10 cellular contexts compared by ENCODE assay signal in genomic region chr2:182372661-182373060, GRCh38. TPM values are rescaled to one million over a fixed set of nuclear protein-coding genes. Genes with fewer than 3 reads are reported as not detected.
DNase-seq lines count a peak whose midpoint lies in the region; ATAC-seq, FAIRE-seq and TF ChIP-seq lines count a peak whose summit lies in the region.
"Had no signal": no experiment of that assay in that cellular context is flagged by ENCODE, and none has a peak within 500 bp of the region (broad histone marks: within the 10 kb centered on the region; RNA-seq: fewer than 3 reads in every experiment).

No MANE protein-coding gene starts in this region.

- peak; percentile 38 to 91 (median 80) for ATAC-seq in pancreas

- no peaks in the 10 kb centered on the region for H3K27me3 ChIP-seq in SJCRH30
- H3K27me3 ChIP-seq in pancreas: no peaks in the 10 kb centered on the region

- no peak overlapping the region for H3K4me3 ChIP-seq in AG10803 (ENCODE audit: low read length)
- no peak overlapping the region for H3K4me3 ChIP-seq in SJCRH30
- H3K4me3 ChIP-seq in fibroblast of villous mesenchyme (ENCODE audit: low read depth, low read length): no peak overlapping the region
- no peak overlapping the region for H3K4me3 ChIP-seq in pancreas

- H3K27ac ChIP-seq in SJCRH30 (peak overlapping the region; percentile 60), pancreas (peak overlapping the region in 2 of 4 donors; percentile 55 to 60)

- no peak for TF ChIP-seq CTCF in AG10803 (conservative IDR thresholded peaks at IDR 0.05; ENCODE audit: low read length)
- TF ChIP-seq CTCF in fibroblast of villous mesenchyme (IDR thresholded peaks at IDR 0.05; ENCODE audit: insufficient read depth, low read depth, low read length): no peak
- no peak for TF ChIP-seq CTCF in pancreas (IDR thresholded peaks at IDR 0.05)
- no peak for TF ChIP-seq CTCF in D721Med (IDR thresholded peaks at IDR 0.05; ENCODE audit: insufficient read depth, missing control alignments)

- FAIRE-seq in pancreas (lab: Jason Lieb, UNC): no peak
- no peak for FAIRE-seq in D721Med (lab: Jason Lieb, UNC)
- FAIRE-seq: H1, TTC549 had no signal

- peaks cover 10% of the 10 kb centered on the region for H3K9me3 ChIP-seq in SJCRH30 (replicated peaks)
- H3K9me3 ChIP-seq in pancreas: no peaks in the 10 kb centered on the region

- WGBS in pancreas, 2 donors: 52 to 81% methylated on average over 2 of the region's 2 CpGs

- H3K36me3 ChIP-seq in SJCRH30 (no peaks in the 10 kb centered on the region; the same call in 1 of the 2 replicates), pancreas (no peaks in the 10 kb centered on the region)

- intact Hi-C loops in pancreas (cut with DNase I): no loop called here

- peaks cover 12% of the 10 kb centered on the region for H3K4me1 ChIP-seq in SJCRH30
- peaks cover 0 to 2% (median 1%) of the 10 kb centered on the region in 3 donors for H3K4me1 ChIP-seq in pancreas

- peak; percentile 88 for DNase-seq in AG10803 (ENCODE audit: low read depth)
- peak; percentile 27 to 60 for DNase-seq in SJCRH30
- peak; percentile 83 for DNase-seq in fibroblast of villous mesenchyme (ENCODE audit: low read depth)
- DNase-seq in pancreas: no peak
- no peak for DNase-seq in AML-193 (lab: John Stamatoyannopoulos, UW)
- DNase-seq in activated CD4-positive, alpha-beta T cell treated with anti-CD3 and anti-CD28 coated beads, Interleukin-2, amount 50 U/mL, for 48 hours: no peak
- no peak for DNase-seq in COR-L47 (lab: John Stamatoyannopoulos, UW)
- DNase-seq in D721Med (ENCODE audit: insufficient read length, low spot score): no peak

RNA-seq across cellular contexts. Expression of gene PDE1A, which starts 54.2 kb away (rescaled TPM):
- total RNA-seq in SJCRH30 (2014; rRNA removed; shearing (Covaris generic)): 1.1 and 1.6 TPM in 2 replicates
- total RNA-seq in fibroblast of villous mesenchyme (1.7 and 1.9 TPM in 2 replicates), pancreas (1 to 10 TPM in 4 of 6 donors, under 1 TPM in 2; 0.60 to 4.2 (median 1.4) TPM)
- polyA plus RNA-seq in pancreas: 1 to 10 TPM; 1.6 to 2.2 TPM
- polyA plus RNA-seq: H1 had no signal

Comparison
In these comparisons a context has a peak if more than half of its experiments do, and no peak if none do; other contexts are left out.
1. DNase-seq: peak in AG10803 (single experiment), SJCRH30 (2 of 2) and fibroblast of villous mesenchyme (single experiment); none in pancreas (0 of 6), AML-193 (0 of 2), activated CD4-positive, alpha-beta T cell treated with anti-CD3 and anti-CD28 coated beads, Interleukin-2, amount 50 U/mL, for 48 hours (0 of 2), COR-L47 (single experiment) and D721Med (single experiment).